In genomic region chr2:64568836-64569235, GRCh38 we compare ENCODE assay signal across 1 cellular context.
TF ChIP-seq lines count a peak whose summit lies in the region.

No MANE protein-coding gene starts in this region.

TF ChIP-seq in GM23338, 12 proteins besides CTCF, POLR2A, EP300 and RAD21 (continued from another document):
- TF ChIP-seq REST (IDR thresholded peaks at IDR 0.05; ENCODE audit: unreplicated experiment) (no peak), EZH2phosphoT487 (IDR thresholded peaks at IDR 0.05; ENCODE audit: unreplicated experiment) (no peak), CREB1 (CRISPR knock-in tag; IDR thresholded peaks at IDR 0.05; ENCODE audit: low read depth) (no peak), ETS1 (IDR thresholded peaks at IDR 0.05) (no peak), NANOG (IDR thresholded peaks at IDR 0.05; ENCODE audit: borderline replicate concordance) (no peak)
TF ChIP-seq in GM23338: peak in this region for 0.
